8 cellular contexts compared by ENCODE assay signal in genomic region chr9:35910613-35911488, GRCh38. TPM values are rescaled to one million over a fixed set of nuclear protein-coding genes. Genes with fewer than 3 reads are reported as not detected.
DNase-seq lines count a peak whose midpoint lies in the region; ATAC-seq, FAIRE-seq and TF ChIP-seq lines count a peak whose summit lies in the region.

No MANE protein-coding gene starts in this region.

- intact Hi-C loops in A673 (cut with micrococcal nuclease; ENCODE audit: unreplicated experiment): no loop called here

- H3K27me3 ChIP-seq in A673 (replicated peaks; ENCODE audit: insufficient read depth, low read depth, low read length, poor library complexity) (no peaks in the 10 kb centered on the region), small intestine (ENCODE audit: control insufficient read depth in 2 of 2, insufficient read depth in 2 of 2, low read length in 2 of 2) (no peaks in the 10 kb centered on the region)

- 42 to 50% (median 46%) methylated on average over 13 to 15 of the region's 15 CpGs for WGBS in small intestine, 3 donors

- no peak overlapping the region for H3K4me3 ChIP-seq in A673 (ENCODE audit: low read depth, low read length, poor library complexity, severe bottlenecking)
- H3K4me3 ChIP-seq in foreskin fibroblast (ENCODE audit: low read depth in 1 of 2, low read length in 2 of 2): no peak overlapping the region
- no peak overlapping the region for H3K4me3 ChIP-seq in small intestine (ENCODE audit: low read depth in 1 of 2, low read length in 2 of 2)

- peak; percentile 46 to 55 for ATAC-seq in activated T-cell treated with anti-CD3 and anti-CD28 coated beads, Interleukin-2, amount 50 U/mL, for 4 hours
- no peak for ATAC-seq in HG02970 (IDR thresholded peaks at IDR 0.05; ENCODE audit: low FRiP score, unreplicated experiment)
- no peak for ATAC-seq in HG03025 (IDR thresholded peaks at IDR 0.05; ENCODE audit: low FRiP score, unreplicated experiment)

- no peaks in the 10 kb centered on the region for H3K36me3 Mint-ChIP-seq in activated T-cell treated with anti-CD3 and anti-CD28 coated beads, Interleukin-2, amount 50 U/mL, for 4 hours (ENCODE audit: insufficient read depth)

- TF ChIP-seq CTCF in A673 (conservative IDR thresholded peaks at IDR 0.05; ENCODE audit: low read depth, low read length): peak; percentile 68
- peak; percentile 64 for TF ChIP-seq CTCF in GM12873 (IDR thresholded peaks at IDR 0.05; ENCODE audit: insufficient read depth, low read depth, low read length, missing control alignments)
- peak; percentile 56 for TF ChIP-seq CTCF in foreskin fibroblast (IDR thresholded peaks at IDR 0.05; ENCODE audit: low read depth, low read length)

- CTCF ChIA-PET in A673 (lab: Charles Lee): no interaction called here

- H3K36me3 ChIP-seq in A673 (ENCODE audit: insufficient read depth, low read length, poor library complexity, severe bottlenecking): no peaks in the 10 kb centered on the region
- H3K36me3 ChIP-seq in small intestine (ENCODE audit: control insufficient read depth in 2 of 2, insufficient read depth in 2 of 2, low read length in 2 of 2): no peaks in the 10 kb centered on the region

- H3K4me3 Mint-ChIP-seq in activated T-cell treated with anti-CD3 and anti-CD28 coated beads, Interleukin-2, amount 50 U/mL, for 4 hours: peak overlapping the region; percentile 45

- no peaks in the 10 kb centered on the region for H3K9me3 Mint-ChIP-seq in activated T-cell treated with anti-CD3 and anti-CD28 coated beads, Interleukin-2, amount 50 U/mL, for 4 hours

- peaks cover 54% of the 10 kb centered on the region for H3K4me1 Mint-ChIP-seq in activated T-cell treated with anti-CD3 and anti-CD28 coated beads, Interleukin-2, amount 50 U/mL, for 4 hours (ENCODE audit: low read depth)

- FAIRE-seq in small intestine (lab: Jason Lieb, UNC): no peak

- peaks cover 35% of the 10 kb centered on the region for H3K4me1 ChIP-seq in A673 (ENCODE audit: insufficient read depth, low read length, poor library complexity, severe bottlenecking)
- H3K4me1 ChIP-seq in small intestine (ENCODE audit: control insufficient read depth in 2 of 2, insufficient read depth in 1 of 2, low read depth in 1 of 2, low read length in 1 of 2): peaks cover 23 to 32% of the 10 kb centered on the region in 2 donors

- POLR2A ChIA-PET in A673 (lab: Charles Lee; ENCODE audit: low non-redundant PET): no interaction called here

- no peaks in the 10 kb centered on the region for H3K9me3 ChIP-seq in A673 (ENCODE audit: low read depth, low read length, poor library complexity, severe bottlenecking)
- no peaks in the 10 kb centered on the region for H3K9me3 ChIP-seq in small intestine (ENCODE audit: control insufficient read depth, low read depth)

- H3K27me3 Mint-ChIP-seq in activated T-cell treated with anti-CD3 and anti-CD28 coated beads, Interleukin-2, amount 50 U/mL, for 4 hours (ENCODE audit: low read depth): no peaks in the 10 kb centered on the region

- BruUV-seq in A673 (replicated peaks; lab: Mats Ljungman, UMichigan): no TSS peak

- DNase-seq in A673 (ENCODE audit: low spot score) (peak; percentile 75), NCI-H748 (lab: John Stamatoyannopoulos, UW; ENCODE audit: unreplicated experiment) (peak; percentile 53), foreskin fibroblast (peak; percentile 54 to 83), small intestine (peak; percentile 84)
- peak; percentile 30 for DNase-seq in activated T-cell treated with anti-CD3 and anti-CD28 coated beads, Interleukin-2, amount 50 U/mL, for 4 hours

- H3K27ac ChIP-seq in A673 (ENCODE audit: low read depth, low read length, poor library complexity, severe bottlenecking): peak overlapping the region; percentile 50
- H3K27ac ChIP-seq in small intestine (ENCODE audit: low read depth in 1 of 2, low read length in 1 of 2): peak overlapping the region; percentile 97

RNA-seq across cellular contexts. Expression of gene SPAAR, which starts 1.6 kb away (rescaled TPM):
- total RNA-seq in A673 (2021): 0.37 TPM in 1 of 2 replicates, not detected in the other
- total RNA-seq in activated T-cell treated with anti-CD3 and anti-CD28 coated beads, Interleukin-2, amount 50 U/mL, for 4 hours: not detected
- under 1 TPM; 0.45 to 0.81 (median 0.54) TPM for polyA plus RNA-seq in small intestine

RNA-seq across cellular contexts. Expression of gene HRCT1, which starts 4.8 kb away (rescaled TPM):
- total RNA-seq in A673 (2021): 0.33 TPM in 1 of 2 replicates, not detected in the other
- not detected for total RNA-seq in activated T-cell treated with anti-CD3 and anti-CD28 coated beads, Interleukin-2, amount 50 U/mL, for 4 hours
- polyA plus RNA-seq in small intestine: 10 to 100 TPM in 1 of 3 donors, 1 to 10 TPM in 2; 7.2 to 17.8 (median 7.8) TPM

RNA-seq across cellular contexts. Expression of gene OR13J1, which starts 40.6 kb away (rescaled TPM):
- not detected in 2 replicates for total RNA-seq in A673 (2021)
- total RNA-seq in activated T-cell treated with anti-CD3 and anti-CD28 coated beads, Interleukin-2, amount 50 U/mL, for 4 hours: not detected
- not detected for polyA plus RNA-seq in small intestine

RNA-seq across cellular contexts. Expression of gene OR2S2, which starts 47.1 kb away (rescaled TPM):
- not detected in 2 replicates for total RNA-seq in A673 (2021)
- not detected for total RNA-seq in activated T-cell treated with anti-CD3 and anti-CD28 coated beads, Interleukin-2, amount 50 U/mL, for 4 hours
- not detected for polyA plus RNA-seq in small intestine

Comparison
In these comparisons a context has a peak if more than half of its experiments do, and no peak if none do; other contexts are left out.
1. DNase-seq: peak in every context shown above with its lines; median percentile 84 in small intestine; 75 in A673; 68 in foreskin fibroblast; 53 in NCI-H748; 30 in activated T-cell treated with anti-CD3 and anti-CD28 coated beads, Interleukin-2, amount 50 U/mL, for 4 hours.
2. ATAC-seq: peak in activated T-cell treated with anti-CD3 and anti-CD28 coated beads, Interleukin-2, amount 50 U/mL, for 4 hours (2 of 2); none in HG02970 (single experiment) and HG03025 (single experiment).
3. Peak in every context shown above with its lines, with median percentiles within 50 percentile points of each other: CTCF ChIP-seq.